In genomic region chr9:111036946-111037743, GRCh38 we compare ENCODE assay signal across 8 cellular contexts. TPM values are rescaled to one million over a fixed set of nuclear protein-coding genes. Genes with fewer than 3 reads are reported as not detected.
A peak's percentile ranks its signal among the peaks of the same experiment; 100 is the strongest.
DNase-seq lines count a peak whose midpoint lies in the region; ATAC-seq lines count a peak whose summit lies in the region.

No MANE protein-coding gene starts in this region.

- peak overlapping the region; percentile 72 for H3K27ac ChIP-seq in skeletal muscle tissue (ENCODE audit: low read depth, low read length)

- H3K9ac ChIP-seq in adipocyte (ENCODE audit: low read length) (peak overlapping the region; percentile 99), skeletal muscle tissue (ENCODE audit: low read depth in 1 of 3, low read length in 3 of 3) (peak overlapping the region in 2 of 3 donors; percentile 57 to 76)

- no peaks in the 10 kb centered on the region for H3K9me3 ChIP-seq in adipocyte (ENCODE audit: control insufficient read depth, low read length)
- H3K9me3 ChIP-seq in iPS-18c (ENCODE audit: control insufficient read depth, insufficient read depth, low read length), result no peaks in the 10 kb centered on the region
- no peaks in the 10 kb centered on the region for H3K9me3 ChIP-seq in skeletal muscle tissue (ENCODE audit: control insufficient read depth in 3 of 3, low read length in 3 of 3)

- ATAC-seq in HG02884 (IDR thresholded peaks at IDR 0.05; ENCODE audit: unreplicated experiment) (peak; percentile 12), HG02588 (IDR thresholded peaks at IDR 0.05; ENCODE audit: unreplicated experiment) (no peak), GM18867 (IDR thresholded peaks at IDR 0.05; ENCODE audit: unreplicated experiment) (no peak)

- peak overlapping the region; percentile 95 for H3K4me3 ChIP-seq in adipocyte (ENCODE audit: low read length)
- H3K4me3 ChIP-seq in iPS-18c (ENCODE audit: insufficient read depth, low read depth, low read length), result peak overlapping the region; percentile 65
- peak overlapping the region; percentile 58 to 81 (median 65) for H3K4me3 ChIP-seq in skeletal muscle tissue (ENCODE audit: low read length in 3 of 3)

- no peaks in the 10 kb centered on the region for H3K27me3 ChIP-seq in adipocyte (replicated peaks; ENCODE audit: control insufficient read depth, insufficient read depth, low read length)
- peaks cover 16 to 32% (median 17%) of the 10 kb centered on the region in 3 donors for H3K27me3 ChIP-seq in skeletal muscle tissue (ENCODE audit: control insufficient read depth in 3 of 3, insufficient read depth in 3 of 3, low read length in 3 of 3)

- DNase-seq in adipocyte (ENCODE audit: low read depth), result peak; percentile 55
- no peak for DNase-seq in NCI-H1105 (lab: John Stamatoyannopoulos, UW)
- no peak for DNase-seq in AG08395 (ENCODE audit: low spot score)

- H3K36me3 ChIP-seq in adipocyte (ENCODE audit: control insufficient read depth, insufficient read depth, low read length, severe bottlenecking) (no peaks in the 10 kb centered on the region), skeletal muscle tissue (ENCODE audit: control insufficient read depth in 3 of 3, insufficient read depth in 3 of 3, low read length in 3 of 3) (no peaks in the 10 kb centered on the region)

- H3K4me1 ChIP-seq in adipocyte (ENCODE audit: control insufficient read depth, insufficient read depth, low read length) (peaks cover 39% of the 10 kb centered on the region), skeletal muscle tissue (ENCODE audit: control insufficient read depth in 3 of 3, insufficient read depth in 3 of 3, low read length in 3 of 3) (peaks cover 0 to 10% (median 5%) of the 10 kb centered on the region in 3 donors)

RNA-seq across cellular contexts. Expression of gene LPAR1, which starts 1.1 kb away (rescaled TPM):
- total RNA-seq in skeletal muscle tissue, result 45.9 TPM
